In the genomic region with DNA sequence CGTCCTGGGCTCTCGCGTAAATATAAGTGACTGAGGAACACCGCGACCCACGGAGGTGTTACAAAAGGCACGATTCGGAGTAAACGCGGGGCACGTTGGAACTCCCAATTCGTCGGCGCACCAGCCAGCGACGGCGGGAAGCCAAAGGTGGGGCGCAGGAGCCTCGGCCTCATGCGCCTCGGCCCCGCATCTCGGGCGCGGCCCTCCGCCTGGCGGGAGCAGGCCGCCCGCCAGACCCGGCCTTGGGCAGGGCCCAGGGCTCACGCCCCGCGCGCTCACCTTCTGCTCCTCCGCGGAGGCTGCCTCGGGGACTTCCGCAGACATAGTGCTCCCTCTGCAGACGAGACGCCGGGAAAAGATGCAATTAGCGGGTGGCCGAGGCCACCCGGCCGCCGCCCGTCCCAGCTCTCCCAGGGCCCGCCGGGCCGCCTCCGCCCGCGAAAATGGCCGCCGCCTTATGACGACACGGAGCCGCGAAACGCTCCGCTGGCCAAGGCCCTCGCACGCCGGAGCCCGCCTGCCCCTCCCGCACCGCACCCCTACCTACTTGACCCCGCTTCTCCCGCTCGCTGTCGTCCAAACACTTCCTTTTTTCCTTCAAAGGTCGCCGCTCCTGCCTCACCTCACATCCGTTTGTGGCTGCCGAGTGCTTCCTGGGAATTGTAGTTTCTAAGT, we compare ENCODE assay signal across 8 cellular contexts. TPM values are rescaled to one million over a fixed set of nuclear protein-coding genes. Genes with fewer than 3 reads are reported as not detected.
DNase-seq lines count a peak whose midpoint lies in the region; ATAC-seq and TF ChIP-seq lines count a peak whose summit lies in the region.

A gene with protein sequence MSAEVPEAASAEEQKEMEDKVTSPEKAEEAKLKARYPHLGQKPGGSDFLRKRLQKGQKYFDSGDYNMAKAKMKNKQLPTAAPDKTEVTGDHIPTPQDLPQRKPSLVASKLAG (minus strand): TSS at position 462 of the 675 bp plus-strand sequence. CDS start 138 bp downstream, at position 324.

- intact Hi-C loops in right lobe of liver (cut with DNase I) = no loop called here

- ATAC-seq in GM19372 (IDR thresholded peaks at IDR 0.05; ENCODE audit: low read depth, unreplicated experiment) (peak; percentile 69), HG03558 (IDR thresholded peaks at IDR 0.05; ENCODE audit: extremely low read depth, unreplicated experiment) (peak; percentile 36), right lobe of liver (peak; percentile 84 to 94 (median 90))

- H3K4me1 ChIP-seq in right lobe of liver = peaks cover 0 to 27% (median 3%) of the 10 kb centered on the region in 4 donors

- peak; percentile 79 for TF ChIP-seq POLR2A in right lobe of liver (IDR thresholded peaks at IDR 0.05)

- H3K36me3 ChIP-seq in right lobe of liver = no peaks in the 10 kb centered on the region

- TF ChIP-seq CTCF in C4-2B (conservative IDR thresholded peaks at IDR 0.05) (peak; percentile 37), right lobe of liver (IDR thresholded peaks at IDR 0.05) (peak in 2 of 4 donors; percentile 9 to 31)

- DNase-seq in NCI-H748 (lab: John Stamatoyannopoulos, UW; ENCODE audit: unreplicated experiment) (peak; percentile 93), dermis microvascular lymphatic vessel endothelial cell (ENCODE audit: low read depth in 2 of 2) (peak; percentile 71 to 85), right lobe of liver (peak; percentile 90 to 95 (median 94))
- peak; percentile 84 to 88 for DNase-seq in activated CD4-positive, alpha-beta T cell treated with anti-CD3 and anti-CD28 coated beads, Interleukin-2, amount 50 U/mL, for 48 hours
- DNase-seq in stimulated activated CD4-positive, alpha-beta T cell treated with anti-CD3 and anti-CD28 coated beads, Interleukin-4, amount 100 ng/mL, for 48 hours (ENCODE audit: low read depth in 2 of 2) = peak; percentile 70 to 79

- H3K4me3 ChIP-seq in right lobe of liver = peak within 1 kb of the TSS; percentile 76 to 79 (median 79)

- no peaks in the 10 kb centered on the region for H3K27me3 ChIP-seq in right lobe of liver

- WGBS in right lobe of liver (ENCODE audit: insufficient coverage, low coverage, low lambda C conversion rate, missing lambda C conversion rate) = 0% methylated on average over 29 of the region's 75 CpGs

- peak within 1 kb of the TSS; percentile 94 for H3K27ac ChIP-seq in C4-2B
- peak within 1 kb of the TSS; percentile 88 for H3K27ac ChIP-seq in right lobe of liver

- no peaks in the 10 kb centered on the region for H3K9me3 ChIP-seq in right lobe of liver

RNA-seq across cellular contexts. Expression of the gene that starts here (rescaled TPM):
- total RNA-seq in dermis microvascular lymphatic vessel endothelial cell (93.2 and 95.2 TPM in 2 replicates), right lobe of liver (10 to 100 TPM; 47.0 to 73.9 (median 51.6) TPM)

Comparison
In these comparisons a context has a peak if more than half of its experiments do, and no peak if none do; other contexts are left out.
1. Peak in every context shown above with its lines: DNase-seq, ATAC-seq, H3K4me3 ChIP-seq and H3K27ac ChIP-seq.
2. ATAC-seq: peak in every context shown above with its lines; median percentile 90 in right lobe of liver; 69 in GM19372; 36 in HG03558.